Comparison of ENCODE assay signal across 8 cellular contexts in genomic region chr13:20525601-20526544, GRCh38. TPM values are rescaled to one million over a fixed set of nuclear protein-coding genes. Genes with fewer than 3 reads are reported as not detected.
A peak's percentile ranks its signal among the peaks of the same experiment; 100 is the strongest.
DNase-seq lines count a peak whose midpoint lies in the region; ATAC-seq and TF ChIP-seq lines count a peak whose summit lies in the region.

Gene CRYL1 (minus strand): TSS chr13:20525857. CDS start chr13:20525794, 63 bp downstream.

- 1% methylated on average over 19 to 80 of the region's 89 CpGs for WGBS in body of pancreas, 2 donors

- H3K9me3 ChIP-seq in body of pancreas = no peaks in the 10 kb centered on the region
- H3K9me3 ChIP-seq in iPS-15b (ENCODE audit: control insufficient read depth, insufficient read depth, low read length) = no peaks in the 10 kb centered on the region

- intact Hi-C loops in body of pancreas (cut with DNase I) = no loop called here

- DNase-seq in NCI-H2029 treated with DMSO at 0.1 percent for 48 hours (lab: John Stamatoyannopoulos, UW) (peak; percentile 29), UCSD-AML1 (lab: John Stamatoyannopoulos, UW; ENCODE audit: unreplicated experiment) (peak; percentile 82), body of pancreas (peak; percentile 71 to 84 (median 74)), skeletal muscle cell (ENCODE audit: low read depth) (no peak), HPDE6-E6E7 (ENCODE audit: extremely low spot score) (no peak)

- peak within 1 kb of the TSS; percentile 53 to 81 (median 78) for H3K27ac ChIP-seq in body of pancreas

- TF ChIP-seq POLR2A in body of pancreas (IDR thresholded peaks at IDR 0.05) = peak; percentile 60 to 65 (median 61)

- ATAC-seq in GM18499 (IDR thresholded peaks at IDR 0.05; ENCODE audit: insufficient read depth, unreplicated experiment) (peak; percentile 34), HG02840 (IDR thresholded peaks at IDR 0.05; ENCODE audit: low FRiP score, unreplicated experiment) (peak; percentile 77), body of pancreas (peak; percentile 93)

- H3K4me3 ChIP-seq in body of pancreas (peak within 1 kb of the TSS; percentile 50 to 93), iPS-15b (ENCODE audit: low read depth, low read length) (peak within 1 kb of the TSS; percentile 75), skeletal muscle cell (ENCODE audit: low read depth, low read length) (peak within 1 kb of the TSS; percentile 67)

- no peaks in the 10 kb centered on the region for H3K27me3 ChIP-seq in body of pancreas
- H3K27me3 ChIP-seq in iPS-15b (ENCODE audit: control insufficient read depth, insufficient read depth, low read length) = peaks cover 43% of the 10 kb centered on the region

- peaks cover 18% of the 10 kb centered on the region for H3K4me1 ChIP-seq in body of pancreas
- peaks cover 13% of the 10 kb centered on the region for H3K4me1 ChIP-seq in iPS-15b (ENCODE audit: control insufficient read depth, insufficient read depth, low read length)

- H3K36me3 ChIP-seq in body of pancreas (replicated peaks in 1 of 2; ENCODE audit: insufficient read depth in 1 of 2, low read depth in 2 of 2) (no peaks in the 10 kb centered on the region), iPS-15b (ENCODE audit: control insufficient read depth, insufficient read depth, low read length) (no peaks in the 10 kb centered on the region)

- TF ChIP-seq CTCF in body of pancreas (IDR thresholded peaks at IDR 0.05) = no peak

- no peak within 1 kb of the TSS for H3K9ac ChIP-seq in iPS-15b (ENCODE audit: low read depth, low read length)

RNA-seq across cellular contexts. Expression of gene CRYL1, which starts in this region (rescaled TPM):
- total RNA-seq in body of pancreas = 10 to 100 TPM; 14.5 to 32.2 TPM

Comparison
In these comparisons a context has a peak if more than half of its experiments do, and no peak if none do; other contexts are left out.
1. ATAC-seq: peak in every context shown above with its lines; median percentile 93 in body of pancreas; 77 in HG02840; 34 in GM18499.
2. DNase-seq: peak in NCI-H2029 treated with DMSO at 0.1 percent for 48 hours (single experiment), UCSD-AML1 (single experiment) and body of pancreas (4 of 4); none in skeletal muscle cell (single experiment) and HPDE6-E6E7 (single experiment).
3. Peak in every context shown above with its lines, with median percentiles within 50 percentile points of each other: H3K4me3 ChIP-seq.